8 cellular contexts compared by ENCODE assay signal in genomic region chr10:23293145-23293724, GRCh38. TPM values are rescaled to one million over a fixed set of nuclear protein-coding genes. Genes with fewer than 3 reads are reported as not detected.
DNase-seq lines count a peak whose midpoint lies in the region; ATAC-seq, FAIRE-seq and TF ChIP-seq lines count a peak whose summit lies in the region.

No MANE protein-coding gene starts in this region.

- CTCF ChIA-PET in AG04449 (lab: Yijun Ruan, JAX) = interaction anchor here (1.1 to 7.1 kb wide), 13 partner anchors 9 to 420 kb away, joined by 3 to 71 read pairs (median 5); no protein-coding TSS in a partner anchor

- H3K36me3 Mint-ChIP-seq in glutamatergic neuron (ENCODE audit: unreplicated experiment) = peaks cover 4% of the 10 kb centered on the region

- no peak overlapping the region for H3K4me3 ChIP-seq in AG04449 (ENCODE audit: low read depth, low read length)

- FAIRE-seq in GM12892 (lab: Jason Lieb, UNC) = peak; percentile 27

- peaks cover 4% of the 10 kb centered on the region for H3K27me3 Mint-ChIP-seq in glutamatergic neuron (ENCODE audit: unreplicated experiment)

- peak overlapping the region; percentile 66 for H3K4me3 Mint-ChIP-seq in glutamatergic neuron (ENCODE audit: unreplicated experiment)

- TF ChIP-seq POLR2A in GM12892 (IDR thresholded peaks at IDR 0.05; ENCODE audit: low read depth, low read length) = no peak

- H3K27ac Mint-ChIP-seq in glutamatergic neuron (ENCODE audit: unreplicated experiment) = peak overlapping the region; percentile 78

- DNase-seq in AG04449 (ENCODE audit: low read depth, low spot score) (no peak), GM12892 (ENCODE audit: insufficient read length) (no peak), NCI-H1105 (lab: John Stamatoyannopoulos, UW) (peak; percentile 66), glutamatergic neuron (peak; percentile 61), cerebellar nuclear complex (lab: John Stamatoyannopoulos, UW) (no peak)
- peak; percentile 65 for DNase-seq in activated CD4-positive, alpha-beta T cell treated with anti-CD3 and anti-CD28 coated beads for 48 hours
- DNase-seq in stimulated activated CD4-positive, alpha-beta T cell treated with anti-CD3 and anti-CD28 coated beads, Interleukin-4, amount 100 ng/mL, for 48 hours (ENCODE audit: low read depth in 2 of 2) = peak; percentile 24

- ATAC-seq in HG02610 (IDR thresholded peaks at IDR 0.05; ENCODE audit: unreplicated experiment) = peak; percentile 84

- H3K4me1 Mint-ChIP-seq in glutamatergic neuron (ENCODE audit: low read depth, unreplicated experiment) = peaks cover 8% of the 10 kb centered on the region

- H3K9me3 Mint-ChIP-seq in glutamatergic neuron (ENCODE audit: unreplicated experiment) = peaks cover 2% of the 10 kb centered on the region

- POLR2A ChIA-PET in AG04449 (lab: Yijun Ruan, JAX) = no interaction called here

- TF ChIP-seq CTCF in AG04449 (IDR thresholded peaks at IDR 0.05; ENCODE audit: insufficient read depth, low read length, missing control alignments) = peak; percentile 44
- TF ChIP-seq CTCF in glutamatergic neuron (IDR thresholded peaks at IDR 0.05; ENCODE audit: partially characterized antibody, unreplicated experiment) = peak; percentile 21

RNA-seq across cellular contexts. Expression of gene C10orf67, which starts 51.4 kb away (rescaled TPM):
- polyA plus RNA-seq in GM12892 (2012; ENCODE audit: missing spikeins) = not detected
- not detected for total RNA-seq in glutamatergic neuron (ENCODE audit: unreplicated experiment)

Comparison
In these comparisons a context has a peak if more than half of its experiments do, and no peak if none do; other contexts are left out.
1. DNase-seq: peak in NCI-H1105 (single experiment), activated CD4-positive, alpha-beta T cell treated with anti-CD3 and anti-CD28 coated beads for 48 hours (single experiment), glutamatergic neuron (single experiment) and stimulated activated CD4-positive, alpha-beta T cell treated with anti-CD3 and anti-CD28 coated beads, Interleukin-4, amount 100 ng/mL, for 48 hours (2 of 2); none in AG04449 (single experiment), GM12892 (single experiment) and cerebellar nuclear complex (0 of 2).